Comparison of ENCODE assay signal across 10 cellular contexts in the genomic region with DNA sequence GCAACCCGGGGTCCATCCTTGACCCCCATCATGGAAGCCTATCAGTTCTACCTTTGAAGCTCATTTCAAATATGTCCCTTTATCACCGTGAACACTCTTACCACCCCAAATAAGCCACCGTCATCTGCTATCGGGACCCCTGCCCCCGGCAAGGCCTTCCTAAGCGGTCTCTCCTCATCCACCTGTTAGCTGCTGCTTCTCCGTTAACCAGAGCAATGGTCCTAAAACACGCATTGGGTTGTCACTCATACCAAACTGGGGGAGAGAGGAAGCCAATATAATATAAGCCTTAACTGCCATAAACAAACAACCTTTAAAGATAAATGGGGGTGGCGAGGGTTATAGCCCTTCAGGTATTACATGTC. TPM values are rescaled to one million over a fixed set of nuclear protein-coding genes. Genes with fewer than 3 reads are reported as not detected.
DNase-seq lines count a peak whose midpoint lies in the region; ATAC-seq and TF ChIP-seq lines count a peak whose summit lies in the region.
"Had no signal": no experiment of that assay in that cellular context is flagged by ENCODE, and none has a peak within 500 bp of the region (broad histone marks: within the 10 kb centered on the region; RNA-seq: fewer than 3 reads in every experiment).

No MANE protein-coding gene starts in this region.

- 10% methylated on average over 9 of the region's 9 CpGs for WGBS in thyroid gland, 2 donors

- intact Hi-C loops in thyroid gland (cut with DNase I) = loop anchor here (5.0 to 10.0 kb wide), 2 partner anchors 35 to 123 kb away; partner anchors contain the start of genes ORMDL1 and PMS1

- H3K4me1 Mint-ChIP-seq in T-helper 2 cell treated with Interferon-gamma antibody and Interleukin-4, amounts not matched to agents 5 μg/mL and 100 μg/mL, for 36 hours (ENCODE audit: low read depth) = peaks cover 42% of the 10 kb centered on the region

- H3K4me3 Mint-ChIP-seq in T-helper 2 cell treated with Interferon-gamma antibody and Interleukin-4, amounts not matched to agents 5 μg/mL and 100 μg/mL, for 36 hours = no peak overlapping the region
- H3K4me3 Mint-ChIP-seq: central memory CD8-positive, alpha-beta T cell had no signal

- no peaks in the 10 kb centered on the region for H3K9me3 Mint-ChIP-seq in T-helper 2 cell treated with Interferon-gamma antibody and Interleukin-4, amounts not matched to agents 5 μg/mL and 100 μg/mL, for 36 hours
- H3K9me3 Mint-ChIP-seq: central memory CD8-positive, alpha-beta T cell had no signal

- no peaks in the 10 kb centered on the region for H3K9me3 ChIP-seq in WERI-Rb-1 (ENCODE audit: severe bottlenecking)
- no peaks in the 10 kb centered on the region for H3K9me3 ChIP-seq in thyroid gland

- H3K36me3 ChIP-seq in WERI-Rb-1 (peaks cover 25% of the 10 kb centered on the region), kidney epithelial cell (ENCODE audit: control insufficient read depth, insufficient read depth, low read length) (no peaks in the 10 kb centered on the region), thyroid gland (peaks cover 0 to 5% of the 10 kb centered on the region in 2 donors)

- no peak for ATAC-seq in GM18873 (IDR thresholded peaks at IDR 0.05; ENCODE audit: low FRiP score, unreplicated experiment)

- no peak overlapping the region for H3K27ac Mint-ChIP-seq in T-helper 2 cell treated with Interferon-gamma antibody and Interleukin-4, amounts not matched to agents 5 μg/mL and 100 μg/mL, for 36 hours

- H3K4me1 ChIP-seq in thyroid gland = peaks cover 7 to 17% of the 10 kb centered on the region in 2 donors

- H3K27me3 Mint-ChIP-seq in T-helper 2 cell treated with Interferon-gamma antibody and Interleukin-4, amounts not matched to agents 5 μg/mL and 100 μg/mL, for 36 hours (ENCODE audit: low read depth) = no peaks in the 10 kb centered on the region
- H3K27me3 Mint-ChIP-seq: central memory CD8-positive, alpha-beta T cell had no signal

- H3K27me3 ChIP-seq in WERI-Rb-1 (ENCODE audit: insufficient read depth, low read depth, severe bottlenecking) (no peaks in the 10 kb centered on the region), kidney epithelial cell (ENCODE audit: control insufficient read depth, insufficient read depth, low read length) (no peaks in the 10 kb centered on the region), thyroid gland (no peaks in the 10 kb centered on the region)

- TF ChIP-seq CTCF in WERI-Rb-1 (IDR thresholded peaks at IDR 0.05; ENCODE audit: low read depth, low read length) (no peak), kidney epithelial cell (IDR thresholded peaks at IDR 0.05; ENCODE audit: insufficient read depth, low read length, poor library complexity, severe bottlenecking) (no peak), thyroid gland (IDR thresholded peaks at IDR 0.05) (no peak)

- H3K4me3 ChIP-seq in WERI-Rb-1 (ENCODE audit: low read depth, low read length) = peak overlapping the region; percentile 93
- peak overlapping the region; percentile 98 for H3K4me3 ChIP-seq in kidney epithelial cell (ENCODE audit: low read depth, low read length)
- H3K4me3 ChIP-seq in thyroid gland (replicated peaks in 1 of 3) = peak overlapping the region; percentile 51 to 76 (median 62)

- no peak for TF ChIP-seq POLR2A in thyroid gland (IDR thresholded peaks at IDR 0.05)

- peaks cover 23% of the 10 kb centered on the region for H3K36me3 Mint-ChIP-seq in T-helper 2 cell treated with Interferon-gamma antibody and Interleukin-4, amounts not matched to agents 5 μg/mL and 100 μg/mL, for 36 hours (ENCODE audit: low read depth)

- H3K27ac ChIP-seq in WERI-Rb-1 (peak overlapping the region; percentile 74), thyroid gland (peak overlapping the region in 1 of 3 donors; percentile 92)

- DNase-seq in NCI-H82 (lab: John Stamatoyannopoulos, UW) = peak; percentile 38
- no peak for DNase-seq in NCI-H82 treated with DMSO at 0.1 percent for 48 hours (lab: John Stamatoyannopoulos, UW; ENCODE audit: unreplicated experiment)
- DNase-seq in WERI-Rb-1 = no peak
- DNase-seq in kidney epithelial cell (ENCODE audit: low read depth) = no peak
- DNase-seq in thyroid gland = no peak
- no peak for DNase-seq in NCI-H2171 treated with DMSO at 0.1 percent for 48 hours (lab: John Stamatoyannopoulos, UW)
- no peak for DNase-seq in T-helper 2 cell treated with Interferon-gamma antibody and Interleukin-4, amounts not matched to agents 5 μg/mL and 100 μg/mL, for 36 hours (ENCODE audit: low spot score)
- DNase-seq: SIG-M5 had no signal

RNA-seq across cellular contexts. Expression of gene ASNSD1, which starts 0.7 kb away (rescaled TPM):
- total RNA-seq in kidney epithelial cell (34.6 and 39.9 TPM in 2 replicates), thyroid gland (10 to 100 TPM; 42.0 to 80.9 (median 49.3) TPM)

RNA-seq across cellular contexts. Expression of gene ANKAR, which starts 12.5 kb away (rescaled TPM):
- 3.3 and 3.8 TPM in 2 replicates for total RNA-seq in kidney epithelial cell
- 10 to 100 TPM; 14.1 to 40.2 (median 24.2) TPM for total RNA-seq in thyroid gland
